ENCODE assay signal across 1 cellular context in the genomic region with DNA sequence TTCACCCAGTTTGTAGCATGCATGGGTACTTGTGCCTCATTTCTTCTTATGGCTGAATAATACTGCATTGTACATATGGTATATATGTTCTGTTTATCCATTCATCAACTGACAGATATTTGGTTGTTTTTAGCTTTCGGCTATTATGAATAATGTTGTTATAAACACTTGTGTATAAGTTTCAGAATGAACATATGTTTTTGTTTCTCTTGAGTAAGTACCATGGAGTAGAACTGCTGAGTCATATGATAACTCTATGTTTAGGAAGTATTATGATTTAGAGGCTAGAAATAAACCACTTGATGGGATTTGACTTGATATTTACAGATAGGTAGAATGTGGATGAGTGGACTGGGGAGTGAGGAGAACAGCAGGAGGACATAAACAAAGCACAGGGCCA.
TF ChIP-seq lines count a peak whose summit lies in the region.

No MANE protein-coding gene starts in this region.

TF ChIP-seq in K562, 482 proteins besides CTCF, POLR2A, EP300 and RAD21 (continued from another document):
- TF ChIP-seq MAFK (IDR thresholded peaks at IDR 0.05; ENCODE audit: low read length) (peak; percentile 86), ZNF253 (CRISPR knock-in tag; conservative IDR thresholded peaks at IDR 0.05) (no peak), POLR3A (IDR thresholded peaks at IDR 0.05; ENCODE audit: borderline replicate concordance, extremely low read depth, insufficient read depth, insufficient read length) (no peak), ZNF445 (CRISPR knock-in tag; IDR thresholded peaks at IDR 0.05; ENCODE audit: low read depth) (0 out of 2 replicates have a peak, but pooled peaks have one; percentile 28)
- TF ChIP-seq, protein P1, sequence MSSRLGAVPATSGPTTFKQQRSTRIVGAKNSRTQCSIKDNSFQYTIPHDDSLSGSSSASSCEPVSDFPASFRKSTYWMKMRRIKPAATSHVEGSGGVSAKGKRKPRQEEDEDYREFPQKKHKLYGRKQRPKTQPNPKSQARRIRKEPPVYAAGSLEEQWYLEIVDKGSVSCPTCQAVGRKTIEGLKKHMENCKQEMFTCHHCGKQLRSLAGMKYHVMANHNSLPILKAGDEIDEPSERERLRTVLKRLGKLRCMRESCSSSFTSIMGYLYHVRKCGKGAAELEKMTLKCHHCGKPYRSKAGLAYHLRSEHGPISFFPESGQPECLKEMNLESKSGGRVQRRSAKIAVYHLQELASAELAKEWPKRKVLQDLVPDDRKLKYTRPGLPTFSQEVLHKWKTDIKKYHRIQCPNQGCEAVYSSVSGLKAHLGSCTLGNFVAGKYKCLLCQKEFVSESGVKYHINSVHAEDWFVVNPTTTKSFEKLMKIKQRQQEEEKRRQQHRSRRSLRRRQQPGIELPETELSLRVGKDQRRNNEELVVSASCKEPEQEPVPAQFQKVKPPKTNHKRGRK (tag; IDR thresholded peaks at IDR 0.05), result no peak
- TF ChIP-seq, protein P2, sequence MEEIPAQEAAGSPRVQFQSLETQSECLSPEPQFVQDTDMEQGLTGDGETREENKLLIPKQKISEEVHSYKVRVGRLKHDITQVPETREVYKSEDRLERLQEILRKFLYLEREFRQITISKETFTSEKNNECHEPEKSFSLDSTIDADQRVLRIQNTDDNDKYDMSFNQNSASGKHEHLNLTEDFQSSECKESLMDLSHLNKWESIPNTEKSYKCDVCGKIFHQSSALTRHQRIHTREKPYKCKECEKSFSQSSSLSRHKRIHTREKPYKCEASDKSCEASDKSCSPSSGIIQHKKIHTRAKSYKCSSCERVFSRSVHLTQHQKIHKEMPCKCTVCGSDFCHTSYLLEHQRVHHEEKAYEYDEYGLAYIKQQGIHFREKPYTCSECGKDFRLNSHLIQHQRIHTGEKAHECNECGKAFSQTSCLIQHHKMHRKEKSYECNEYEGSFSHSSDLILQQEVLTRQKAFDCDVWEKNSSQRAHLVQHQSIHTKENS (CRISPR knock-in tag; IDR thresholded peaks at IDR 0.05), result no peak
- TF ChIP-seq, protein P3, sequence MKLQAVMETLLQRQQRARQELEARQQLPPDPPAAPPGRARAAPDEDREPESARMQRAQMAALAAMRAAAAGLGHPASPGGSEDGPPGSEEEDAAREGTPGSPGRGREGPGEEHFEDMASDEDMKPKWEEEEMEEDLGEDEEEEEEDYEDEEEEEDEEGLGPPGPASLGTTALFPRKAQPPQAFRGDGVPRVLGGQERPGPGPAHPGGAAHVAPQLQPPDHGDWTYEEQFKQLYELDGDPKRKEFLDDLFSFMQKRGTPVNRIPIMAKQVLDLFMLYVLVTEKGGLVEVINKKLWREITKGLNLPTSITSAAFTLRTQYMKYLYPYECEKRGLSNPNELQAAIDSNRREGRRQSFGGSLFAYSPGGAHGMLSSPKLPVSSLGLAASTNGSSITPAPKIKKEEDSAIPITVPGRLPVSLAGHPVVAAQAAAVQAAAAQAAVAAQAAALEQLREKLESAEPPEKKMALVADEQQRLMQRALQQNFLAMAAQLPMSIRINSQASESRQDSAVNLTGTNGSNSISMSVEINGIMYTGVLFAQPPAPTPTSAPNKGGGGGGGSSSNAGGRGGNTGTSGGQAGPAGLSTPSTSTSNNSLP (IDR thresholded peaks at IDR 0.05; ENCODE audit: borderline replicate concordance, low read depth, low read length), result no peak
TF ChIP-seq in K562: peak in this region for 13.
